14 cellular contexts compared by ENCODE assay signal in the genomic region with DNA sequence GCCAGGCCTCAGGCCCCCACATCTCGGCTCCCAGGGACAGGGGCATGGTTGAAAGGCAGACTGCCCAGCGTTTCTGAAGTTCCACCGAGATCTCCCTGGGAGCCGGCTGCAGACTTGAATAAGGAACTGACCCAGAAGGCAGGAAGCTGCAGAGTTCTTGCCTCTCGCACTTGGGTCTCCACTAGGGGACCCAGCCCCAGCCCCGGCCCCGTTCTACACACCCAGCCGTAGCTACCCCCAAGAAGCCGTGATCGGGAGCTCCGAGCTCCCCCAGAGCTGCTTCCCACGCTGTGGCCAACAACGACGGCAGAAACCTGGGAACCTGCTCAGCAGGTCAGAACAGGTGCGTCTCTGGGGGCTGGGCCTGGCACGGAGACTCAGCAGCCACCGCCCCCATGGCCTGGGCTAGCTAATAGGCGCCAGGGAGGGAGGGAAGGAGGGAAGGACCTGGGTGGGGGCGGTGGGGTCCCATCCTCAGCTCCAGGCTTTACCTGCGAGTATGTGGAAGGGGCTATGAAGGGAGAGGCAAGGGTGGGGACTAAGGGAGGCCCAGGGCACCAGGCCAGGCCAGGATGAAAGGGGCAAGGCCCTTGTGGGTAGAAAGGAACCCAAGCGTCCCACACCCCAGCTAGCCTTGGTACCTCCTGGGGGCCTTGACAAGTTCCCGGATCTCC. TPM values are rescaled to one million over a fixed set of nuclear protein-coding genes. Genes with fewer than 3 reads are reported as not detected.
A peak's percentile ranks its signal among the peaks of the same experiment; 100 is the strongest.
DNase-seq lines count a peak whose midpoint lies in the region; ATAC-seq and TF ChIP-seq lines count a peak whose summit lies in the region.
"Had no signal": no experiment of that assay in that cellular context is flagged by ENCODE, and none has a peak within 500 bp of the region (broad histone marks: within the 10 kb centered on the region; RNA-seq: fewer than 3 reads in every experiment).

NECTIN4 (minus strand) TSS at position 308 of the 674 bp plus-strand sequence; CDS start at position 46, 262 bp downstream.

- no peak within 1 kb of the TSS for H3K4me3 Mint-ChIP-seq in activated CD4-positive, alpha-beta T cell treated with anti-CD3 and anti-CD28 coated beads, Interleukin-2, amount 10 ng/mL, durations not matched to agents 7 days and 5 days
- H3K4me3 Mint-ChIP-seq: activated T-helper 1 cell treated with anti-CD3 and anti-CD28 coated beads, Interleukin-12 subunit alpha, Interleukin-12 subunit beta, Interleukin-2, Interleukin-4 antibody, amounts not matched to agents 30 ng/mL and 10 ng/mL and 1 ng/mL, durations not matched to agents 14 hours and 24 hours and 36 hours; naive B cell had no signal

- DNase-seq in activated CD4-positive, alpha-beta T cell treated with anti-CD3 and anti-CD28 coated beads, Interleukin-2, amount 10 ng/mL, durations not matched to agents 7 days and 5 days: no peak
- DNase-seq in activated CD4-positive, alpha-beta T cell treated with anti-CD3 and anti-CD28 coated beads for 1 hour: no peak
- DNase-seq in breast epithelium (ENCODE audit: low spot score in 2 of 2) (peak; percentile 85 to 91), lung (ENCODE audit: low spot score) (peak; percentile 68), upper lobe of left lung (peak; percentile 75 to 85), NCI-H1436 (lab: John Stamatoyannopoulos, UW) (no peak), NK-92 (lab: John Stamatoyannopoulos, UW; ENCODE audit: unreplicated experiment) (no peak)
- DNase-seq: heart left ventricle; naive B cell; NCI-H2171; stimulated activated CD4-positive, alpha-beta T cell treated with anti-CD3 and anti-CD28 coated beads, Interleukin-12 subunit alpha, Interleukin-12 subunit beta, amount 100 ng/mL, for 4 hours had no signal

- H3K27ac Mint-ChIP-seq in activated CD4-positive, alpha-beta T cell treated with anti-CD3 and anti-CD28 coated beads, Interleukin-2, amount 10 ng/mL, durations not matched to agents 7 days and 5 days: peak within 1 kb of the TSS; percentile 55
- H3K27ac Mint-ChIP-seq: activated T-helper 1 cell treated with anti-CD3 and anti-CD28 coated beads, Interleukin-12 subunit alpha, Interleukin-12 subunit beta, Interleukin-2, Interleukin-4 antibody, amounts not matched to agents 30 ng/mL and 10 ng/mL and 1 ng/mL, durations not matched to agents 14 hours and 24 hours and 36 hours had no signal

- H3K9me3 ChIP-seq in breast epithelium: no peaks in the 10 kb centered on the region
- H3K9me3 ChIP-seq in lung (ENCODE audit: control insufficient read depth in 2 of 2, insufficient read depth in 1 of 2, low read length in 1 of 2): no peaks in the 10 kb centered on the region
- H3K9me3 ChIP-seq in upper lobe of left lung: no peaks in the 10 kb centered on the region
- H3K9me3 ChIP-seq: heart left ventricle had no signal

- no peaks in the 10 kb centered on the region for H3K9me3 Mint-ChIP-seq in activated CD4-positive, alpha-beta T cell treated with anti-CD3 and anti-CD28 coated beads, Interleukin-2, amount 10 ng/mL, durations not matched to agents 7 days and 5 days
- H3K9me3 Mint-ChIP-seq: activated T-helper 1 cell treated with anti-CD3 and anti-CD28 coated beads, Interleukin-12 subunit alpha, Interleukin-12 subunit beta, Interleukin-2, Interleukin-4 antibody, amounts not matched to agents 30 ng/mL and 10 ng/mL and 1 ng/mL, durations not matched to agents 14 hours and 24 hours and 36 hours; naive B cell had no signal

- H3K4me1 Mint-ChIP-seq in activated CD4-positive, alpha-beta T cell treated with anti-CD3 and anti-CD28 coated beads, Interleukin-2, amount 10 ng/mL, durations not matched to agents 7 days and 5 days: peaks cover 32% of the 10 kb centered on the region
- H3K4me1 Mint-ChIP-seq: naive B cell had no signal

- no peaks in the 10 kb centered on the region for H3K36me3 ChIP-seq in breast epithelium
- no peaks in the 10 kb centered on the region for H3K36me3 ChIP-seq in lung (ENCODE audit: control insufficient read depth in 2 of 2, insufficient read depth in 2 of 2, low read length in 2 of 2)
- H3K36me3 ChIP-seq in upper lobe of left lung: no peaks in the 10 kb centered on the region
- H3K36me3 ChIP-seq: heart left ventricle had no signal

- H3K27me3 ChIP-seq in breast epithelium (no peaks in the 10 kb centered on the region), lung (ENCODE audit: control insufficient read depth, insufficient read depth) (no peaks in the 10 kb centered on the region), upper lobe of left lung (no peaks in the 10 kb centered on the region)
- H3K27me3 ChIP-seq: heart left ventricle had no signal

- no peaks in the 10 kb centered on the region for H3K36me3 Mint-ChIP-seq in activated CD4-positive, alpha-beta T cell treated with anti-CD3 and anti-CD28 coated beads, Interleukin-2, amount 10 ng/mL, durations not matched to agents 7 days and 5 days (ENCODE audit: low read depth)
- H3K36me3 Mint-ChIP-seq: naive B cell had no signal

- H3K4me1 ChIP-seq in breast epithelium: no peaks in the 10 kb centered on the region
- peaks cover 0 to 5% of the 10 kb centered on the region in 2 donors for H3K4me1 ChIP-seq in lung (ENCODE audit: control insufficient read depth in 2 of 2, insufficient read depth in 2 of 2, low read length in 2 of 2)
- peaks cover 2 to 50% (median 28%) of the 10 kb centered on the region in 4 donors for H3K4me1 ChIP-seq in upper lobe of left lung
- H3K4me1 ChIP-seq: heart left ventricle had no signal

- TF ChIP-seq POLR2A in breast epithelium (IDR thresholded peaks at IDR 0.05) (peak; percentile 10), upper lobe of left lung (IDR thresholded peaks at IDR 0.05) (peak in 1 of 4 donors; percentile 65)

- no peaks in the 10 kb centered on the region for H3K27me3 Mint-ChIP-seq in activated CD4-positive, alpha-beta T cell treated with anti-CD3 and anti-CD28 coated beads, Interleukin-2, amount 10 ng/mL, durations not matched to agents 7 days and 5 days

- peak in 1 of 4 donors; percentile 61 for TF ChIP-seq EP300 in upper lobe of left lung (IDR thresholded peaks at IDR 0.05)

- ATAC-seq in lung (ENCODE audit: insufficient read depth, low FRiP score) (peak; percentile 54), upper lobe of left lung (ENCODE audit: low FRiP score in 2 of 2) (peak; percentile 32 to 87), HG03196 (IDR thresholded peaks at IDR 0.05; ENCODE audit: unreplicated experiment) (no peak)
- ATAC-seq: activated CD4-positive, CD25-positive, alpha-beta regulatory T cell treated with anti-CD3 and anti-CD28 coated beads, Interleukin-2, amount 50 U/mL, for 24 hours; heart left ventricle had no signal

- POLR2A ChIA-PET in activated CD4-positive, alpha-beta T cell treated with anti-CD3 and anti-CD28 coated beads, Interleukin-2, amount 10 ng/mL, durations not matched to agents 7 days and 5 days (lab: Charles Lee): no interaction called here

- intact Hi-C loops in breast epithelium (cut with DNase I; ENCODE audit: low total_unique reads): no loop called here

- CTCF ChIA-PET in activated CD4-positive, alpha-beta T cell treated with anti-CD3 and anti-CD28 coated beads, Interleukin-2, amount 10 ng/mL, durations not matched to agents 7 days and 5 days (lab: Charles Lee): interaction anchor here (0.9 to 9.5 kb wide), 5 partner anchors 8 to 408 kb away, joined by 3 to 88 read pairs (median 6); partner anchors contain the start of genes ARHGAP30, KLHDC9 and TOMM40L

- WGBS in lung, 2 donors: 59 to 67% methylated on average over 20 to 22 of the region's 22 CpGs
- WGBS in upper lobe of left lung, 2 donors: 55 to 81% methylated on average over 7 to 20 of the region's 22 CpGs

- peak within 1 kb of the TSS in 2 of 3 donors; percentile 60 to 65 for H3K4me3 ChIP-seq in breast epithelium
- H3K4me3 ChIP-seq in lung: no peak within 1 kb of the TSS
- H3K4me3 ChIP-seq in upper lobe of left lung: peak within 1 kb of the TSS in 3 of 4 donors; percentile 37 to 50 (median 37)
- H3K4me3 ChIP-seq: heart left ventricle had no signal

- H3K27ac ChIP-seq in breast epithelium (peak within 1 kb of the TSS; percentile 92 to 98), lung (ENCODE audit: low read depth in 1 of 2, low read length in 1 of 2) (peak within 1 kb of the TSS in 1 of 2 donors; percentile 92), upper lobe of left lung (peak within 1 kb of the TSS; percentile 55 to 82 (median 76))
- H3K27ac ChIP-seq: heart left ventricle had no signal

- TF ChIP-seq CTCF in breast epithelium (IDR thresholded peaks at IDR 0.05) (peak in 1 of 3 donors; percentile 27), lung (IDR thresholded peaks at IDR 0.05; ENCODE audit: control extremely low read depth, extremely low read depth) (no peak), upper lobe of left lung (IDR thresholded peaks at IDR 0.05) (no peak)

RNA-seq across cellular contexts. Expression of gene NECTIN4, which starts in this region (rescaled TPM):
- under 1 TPM in 1 of 2 experiments, not detected in 1; 0.15 TPM for total RNA-seq in activated CD4-positive, alpha-beta T cell treated with anti-CD3 and anti-CD28 coated beads, Interleukin-2, amount 10 ng/mL, durations not matched to agents 7 days and 5 days
- total RNA-seq in breast epithelium (10 to 100 TPM in 2 of 3 donors, not detected in 1; 28.5 to 56.3 TPM), lung (10 to 100 TPM; 11.7 to 12.5 TPM), upper lobe of left lung (10 to 100 TPM in 4 of 6 donors, 1 to 10 TPM in 2; 5.2 to 19.9 (median 12.1) TPM)
- 1 to 10 TPM; 6.2 to 8.1 TPM for polyA plus RNA-seq in lung
- total RNA-seq: activated T-helper 1 cell treated with anti-CD3 and anti-CD28 coated beads, Interleukin-12 subunit alpha, Interleukin-12 subunit beta, Interleukin-2, Interleukin-4 antibody, amounts not matched to agents 30 ng/mL and 10 ng/mL and 1 ng/mL, durations not matched to agents 14 hours and 24 hours and 36 hours had no signal

Comparison
In these comparisons a context has a peak if more than half of its experiments do, and no peak if none do; other contexts are left out.
1. DNase-seq: peak in breast epithelium (2 of 2), lung (single experiment) and upper lobe of left lung (2 of 2); none in activated CD4-positive, alpha-beta T cell treated with anti-CD3 and anti-CD28 coated beads, Interleukin-2, amount 10 ng/mL, durations not matched to agents 7 days and 5 days (single experiment), activated CD4-positive, alpha-beta T cell treated with anti-CD3 and anti-CD28 coated beads for 1 hour (single experiment), NCI-H1436 (single experiment) and NK-92 (single experiment).